22 cellular contexts compared by ENCODE assay signal in the genomic region with DNA sequence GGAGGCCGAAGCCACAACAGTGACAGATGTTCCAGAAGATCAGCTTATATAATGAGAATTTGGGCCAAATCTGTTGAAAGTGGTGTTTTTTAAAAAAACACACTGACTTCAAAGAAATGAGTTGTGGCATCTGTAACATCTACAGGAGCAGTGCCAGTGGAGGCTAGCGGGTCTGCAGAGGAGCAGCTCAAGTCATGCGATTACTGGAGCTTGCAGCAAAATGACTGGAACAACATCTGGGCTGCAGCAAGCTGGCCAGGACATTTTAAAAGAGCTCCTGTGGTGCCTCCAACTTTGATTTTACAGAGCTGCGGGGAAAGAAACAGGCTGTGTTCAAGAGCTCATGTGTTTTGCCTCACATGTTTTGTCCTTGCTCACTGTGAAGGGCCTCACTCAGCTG. TPM values are rescaled to one million over a fixed set of nuclear protein-coding genes. Genes with fewer than 3 reads are reported as not detected.
"Had no signal": no experiment of that assay in that cellular context is flagged by ENCODE, and none has a peak within 500 bp of the region (broad histone marks: within the 10 kb centered on the region; RNA-seq: fewer than 3 reads in every experiment).

No MANE protein-coding gene starts in this region.

- H3K9me3 Mint-ChIP-seq: T-helper 2 cell treated with Interferon-gamma antibody and Interleukin-4, amounts not matched to agents 5 μg/mL and 100 μg/mL, for 36 hours had no signal

- H3K27me3 Mint-ChIP-seq: activated CD4-positive, alpha-beta memory T cell treated with anti-CD3 and anti-CD28 coated beads, Interleukin-2, amount 10 ng/mL, durations not matched to agents 7 days and 5 days; activated CD4-positive, alpha-beta T cell treated with anti-CD3 and anti-CD28 coated beads for 36 hours; activated CD8-positive, alpha-beta memory T cell treated with anti-CD3 and anti-CD28 coated beads, Interleukin-2, amount 10 ng/mL, durations not matched to agents 7 days and 5 days; activated T-helper 17 cell treated with anti-CD3 and anti-CD28 coated beads, Interleukin-2, amount 50 U/mL, for 72 hours; central memory CD8-positive, alpha-beta T cell had no signal

- H3K4me3 Mint-ChIP-seq: activated CD4-positive, alpha-beta memory T cell treated with anti-CD3 and anti-CD28 coated beads, Interleukin-2, amount 10 ng/mL, durations not matched to agents 7 days and 5 days; activated CD4-positive, alpha-beta T cell treated with anti-CD3 and anti-CD28 coated beads for 36 hours; activated CD8-positive, alpha-beta memory T cell treated with anti-CD3 and anti-CD28 coated beads, Interleukin-2, amount 10 ng/mL, durations not matched to agents 7 days and 5 days; activated T-helper 17 cell treated with anti-CD3 and anti-CD28 coated beads, Interleukin-2, amount 50 U/mL, for 72 hours; central memory CD8-positive, alpha-beta T cell; T-helper 2 cell treated with Interferon-gamma antibody and Interleukin-4, amounts not matched to agents 5 μg/mL and 100 μg/mL, for 36 hours had no signal

- H3K4me3 ChIP-seq: lung, prostate gland, right lobe of liver, smooth muscle cell, stomach, upper lobe of left lung had no signal

- H3K36me3 ChIP-seq: prostate gland, right lobe of liver, stomach, upper lobe of left lung had no signal

- H3K27ac Mint-ChIP-seq: activated CD4-positive, alpha-beta memory T cell treated with anti-CD3 and anti-CD28 coated beads, Interleukin-2, amount 10 ng/mL, durations not matched to agents 7 days and 5 days; activated CD4-positive, alpha-beta T cell treated with anti-CD3 and anti-CD28 coated beads for 36 hours; activated CD8-positive, alpha-beta memory T cell treated with anti-CD3 and anti-CD28 coated beads, Interleukin-2, amount 10 ng/mL, durations not matched to agents 7 days and 5 days; activated T-helper 17 cell treated with anti-CD3 and anti-CD28 coated beads, Interleukin-2, amount 50 U/mL, for 72 hours; T-helper 2 cell treated with Interferon-gamma antibody and Interleukin-4, amounts not matched to agents 5 μg/mL and 100 μg/mL, for 36 hours had no signal

- H3K27me3 ChIP-seq: right lobe of liver, stomach, upper lobe of left lung had no signal

- H3K4me1 Mint-ChIP-seq: activated CD4-positive, alpha-beta memory T cell treated with anti-CD3 and anti-CD28 coated beads, Interleukin-2, amount 10 ng/mL, durations not matched to agents 7 days and 5 days; activated CD4-positive, alpha-beta T cell treated with anti-CD3 and anti-CD28 coated beads for 36 hours; activated CD8-positive, alpha-beta memory T cell treated with anti-CD3 and anti-CD28 coated beads, Interleukin-2, amount 10 ng/mL, durations not matched to agents 7 days and 5 days; activated T-helper 17 cell treated with anti-CD3 and anti-CD28 coated beads, Interleukin-2, amount 50 U/mL, for 72 hours; central memory CD8-positive, alpha-beta T cell had no signal

- H3K27ac ChIP-seq: prostate gland, right lobe of liver, stomach, upper lobe of left lung had no signal

- H3K4me2 ChIP-seq: smooth muscle cell had no signal

- H3K4me1 ChIP-seq: prostate gland, right lobe of liver, stomach, upper lobe of left lung had no signal

- ATAC-seq: activated CD4-positive, alpha-beta T cell treated with anti-CD3 and anti-CD28 coated beads for 36 hours; activated CD8-positive, alpha-beta memory T cell treated with anti-CD3 and anti-CD28 coated beads, Interleukin-2, amount 10 ng/mL, durations not matched to agents 7 days and 5 days; activated T-helper 17 cell treated with anti-CD3 and anti-CD28 coated beads, Interleukin-2, amount 50 U/mL, for 72 hours; esophagus mucosa; left colon; right lobe of liver had no signal

- H3K36me3 Mint-ChIP-seq: activated CD8-positive, alpha-beta memory T cell treated with anti-CD3 and anti-CD28 coated beads, Interleukin-2, amount 10 ng/mL, durations not matched to agents 7 days and 5 days had no signal

- DNase-seq: activated CD4-positive, alpha-beta memory T cell treated with anti-CD3 and anti-CD28 coated beads, Interleukin-2, amount 10 ng/mL, durations not matched to agents 7 days and 5 days; activated CD4-positive, alpha-beta T cell treated with anti-CD3 and anti-CD28 coated beads for 36 hours; activated CD8-positive, alpha-beta memory T cell treated with anti-CD3 and anti-CD28 coated beads, Interleukin-2, amount 10 ng/mL, durations not matched to agents 7 days and 5 days; activated naive CD4-positive, alpha-beta T cell treated with Interleukin-2 at 50 U/mL for 16 hours; anterior cingulate cortex; cortex of kidney; effector CD4-positive, alpha-beta T cell; hippocampal formation; left colon; midbrain; right lobe of liver; stimulated activated CD4-positive, alpha-beta T cell treated with anti-CD3 and anti-CD28 coated beads, Interleukin-4, amount 100 ng/mL, for 1 hour; stomach; upper lobe of left lung had no signal

- H3K9me3 ChIP-seq: prostate gland, right lobe of liver, upper lobe of left lung had no signal

RNA-seq across cellular contexts. Expression of gene TBX18, which starts 57.2 kb away (rescaled TPM):
- total RNA-seq: activated CD4-positive, alpha-beta memory T cell treated with anti-CD3 and anti-CD28 coated beads, Interleukin-2, amount 10 ng/mL, durations not matched to agents 7 days and 5 days; activated CD4-positive, alpha-beta T cell treated with anti-CD3 and anti-CD28 coated beads for 36 hours; activated CD8-positive, alpha-beta memory T cell treated with anti-CD3 and anti-CD28 coated beads, Interleukin-2, amount 10 ng/mL, durations not matched to agents 7 days and 5 days; activated T-helper 17 cell treated with anti-CD3 and anti-CD28 coated beads, Interleukin-2, amount 50 U/mL, for 72 hours had no signal
- polyA plus RNA-seq: neural cell had no signal
